Comparison of ENCODE assay signal across 21 cellular contexts in genomic region chr15:67095834-67096366, GRCh38. TPM values are rescaled to one million over a fixed set of nuclear protein-coding genes. Genes with fewer than 3 reads are reported as not detected.
DNase-seq lines count a peak whose midpoint lies in the region; ATAC-seq and TF ChIP-seq lines count a peak whose summit lies in the region.
"Had no signal": no experiment of that assay in that cellular context is flagged by ENCODE, and none has a peak within 500 bp of the region (broad histone marks: within the 10 kb centered on the region; RNA-seq: fewer than 3 reads in every experiment).

No MANE protein-coding gene starts in this region.

- H3K36me3 ChIP-seq in mesenchymal stem cell (ENCODE audit: control insufficient read depth in 1 of 2, insufficient read depth in 2 of 2, low read depth in 1 of 2, low read length in 2 of 2), result peaks cover 12 to 41% of the 10 kb centered on the region in 2 experiments
- H3K36me3 ChIP-seq: ovary had no signal

- H3K4me1 Mint-ChIP-seq in activated CD4-positive, alpha-beta T cell treated with anti-CD3 and anti-CD28 coated beads for 36 hours, result peaks cover 84% of the 10 kb centered on the region
- H3K4me1 Mint-ChIP-seq in HFFc6 (ENCODE audit: low read depth), result peaks cover 71% of the 10 kb centered on the region
- H3K4me1 Mint-ChIP-seq in activated T-helper 1 cell treated with anti-CD3 and anti-CD28 coated beads, Interleukin-12 subunit alpha, Interleukin-12 subunit beta, Interleukin-2, Interleukin-4 antibody, amounts not matched to agents 30 ng/mL and 10 ng/mL and 1 ng/mL, durations not matched to agents 14 hours and 24 hours and 36 hours (ENCODE audit: low read depth), result peaks cover 88% of the 10 kb centered on the region

- H2BK120ac ChIP-seq in mesenchymal stem cell (ENCODE audit: low read depth, low read length), result no peak overlapping the region

- H2BK5ac ChIP-seq in mesenchymal stem cell (ENCODE audit: low read depth, low read length, poor library complexity, severe bottlenecking), result no peak overlapping the region

- H3K27me3 Mint-ChIP-seq in activated CD4-positive, alpha-beta T cell treated with anti-CD3 and anti-CD28 coated beads for 36 hours, result no peaks in the 10 kb centered on the region
- H3K27me3 Mint-ChIP-seq in HFFc6 (ENCODE audit: insufficient read depth), result peaks cover 12% of the 10 kb centered on the region
- no peaks in the 10 kb centered on the region for H3K27me3 Mint-ChIP-seq in activated T-helper 1 cell treated with anti-CD3 and anti-CD28 coated beads, Interleukin-12 subunit alpha, Interleukin-12 subunit beta, Interleukin-2, Interleukin-4 antibody, amounts not matched to agents 30 ng/mL and 10 ng/mL and 1 ng/mL, durations not matched to agents 14 hours and 24 hours and 36 hours (ENCODE audit: insufficient read depth)

- no peak overlapping the region for H3K14ac ChIP-seq in mesenchymal stem cell (ENCODE audit: low read length in 2 of 2)

- no peak overlapping the region for H3K23ac ChIP-seq in mesenchymal stem cell (ENCODE audit: low read length in 2 of 2)

- H3K9me3 ChIP-seq in mesenchymal stem cell (ENCODE audit: control insufficient read depth, low read length), result no peaks in the 10 kb centered on the region
- H3K9me3 ChIP-seq: ovary had no signal

- CTCF ChIA-PET in activated CD4-positive, alpha-beta T cell treated with anti-CD3 and anti-CD28 coated beads for 36 hours (lab: Charles Lee), result interaction anchor here (0.6 to 1.0 kb wide), 2 partner anchors 40 to 275 kb away, joined by 3 to 5 read pairs; no protein-coding TSS in a partner anchor

- peak; percentile 61 for DNase-seq in activated CD4-positive, alpha-beta T cell treated with anti-CD3 and anti-CD28 coated beads for 36 hours
- DNase-seq in activated CD4-positive, alpha-beta T cell treated with anti-CD3 and anti-CD28 coated beads for 4 hours, result no peak
- no peak for DNase-seq in HFFc6
- no peak for DNase-seq in activated T-helper 1 cell treated with anti-CD3 and anti-CD28 coated beads, Interleukin-12 subunit alpha, Interleukin-12 subunit beta, Interleukin-2, Interleukin-4 antibody, amounts not matched to agents 30 ng/mL and 10 ng/mL and 1 ng/mL, durations not matched to agents 14 hours and 24 hours and 36 hours (ENCODE audit: low spot score)
- no peak for DNase-seq in mesenchymal stem cell
- no peak for DNase-seq in cerebellar nuclear complex (lab: John Stamatoyannopoulos, UW)
- no peak for DNase-seq in ACHN
- DNase-seq: activated CD8-positive, alpha-beta memory T cell treated with anti-CD3 and anti-CD28 coated beads, Interleukin-2, amount 50 U/mL, for 4 hours; EL; endodermal cell; hypothalamus; KG1; kidney glomerular epithelial cell; midbrain; NCI-H1092 treated with DMSO at 0.1 percent for 48 hours; NCI-H2107; ovary; trophoblast cell had no signal

- peaks cover 20% of the 10 kb centered on the region for H3K4me1 ChIP-seq in mesenchymal stem cell (ENCODE audit: control insufficient read depth, insufficient read depth, low read depth, low read length)

- H3K79me1 ChIP-seq in mesenchymal stem cell (replicated peaks; ENCODE audit: low read length, poor library complexity, severe bottlenecking), result peaks cover 31% of the 10 kb centered on the region

- intact Hi-C loops in activated CD4-positive, alpha-beta T cell treated with anti-CD3 and anti-CD28 coated beads for 36 hours (cut with DNase I, micrococcal nuclease), result loop anchor here in 1 of 2 experiments (5.0 kb wide), 2 partner anchors 446 to 666 kb away; partner anchors contain the start of gene MAP2K5
- intact Hi-C loops in activated T-helper 1 cell treated with anti-CD3 and anti-CD28 coated beads, Interleukin-12 subunit alpha, Interleukin-12 subunit beta, Interleukin-2, Interleukin-4 antibody, amounts not matched to agents 30 ng/mL and 10 ng/mL and 1 ng/mL, durations not matched to agents 14 hours and 24 hours and 36 hours (cut with micrococcal nuclease), result no loop called here

- no peak overlapping the region for H3K4me3 ChIP-seq in mesenchymal stem cell (ENCODE audit: insufficient read depth in 1 of 2, low read depth in 1 of 2, low read length in 2 of 2)
- H3K4me3 ChIP-seq: ovary had no signal

- in situ Hi-C loops in ACHN (cut with HindIII; ENCODE audit: low pct_ligation_motif_present, low pct_unique_long_range_greater_than_20kb, low sequenced_read_pairs), result no loop called here

- H3K4me2 ChIP-seq in mesenchymal stem cell (ENCODE audit: low read length, poor library complexity, severe bottlenecking), result no peak overlapping the region

- H4K8ac ChIP-seq in mesenchymal stem cell (ENCODE audit: low read length), result peak overlapping the region; percentile 13

- H3K36me3 Mint-ChIP-seq in activated CD4-positive, alpha-beta T cell treated with anti-CD3 and anti-CD28 coated beads for 36 hours (ENCODE audit: low read depth), result peaks cover 30% of the 10 kb centered on the region
- H3K36me3 Mint-ChIP-seq in HFFc6 (ENCODE audit: low read depth), result peaks cover 70% of the 10 kb centered on the region
- peaks cover 67% of the 10 kb centered on the region for H3K36me3 Mint-ChIP-seq in activated T-helper 1 cell treated with anti-CD3 and anti-CD28 coated beads, Interleukin-12 subunit alpha, Interleukin-12 subunit beta, Interleukin-2, Interleukin-4 antibody, amounts not matched to agents 30 ng/mL and 10 ng/mL and 1 ng/mL, durations not matched to agents 14 hours and 24 hours and 36 hours (ENCODE audit: low read depth)

- no peak overlapping the region for H2AK5ac ChIP-seq in mesenchymal stem cell (ENCODE audit: low read length, severe bottlenecking)

- H3K9ac ChIP-seq in mesenchymal stem cell (ENCODE audit: low read length), result no peak overlapping the region

- no peak overlapping the region for H3K4ac ChIP-seq in mesenchymal stem cell (ENCODE audit: low read depth in 1 of 2, low read length in 2 of 2)

- H3K27ac Mint-ChIP-seq in activated CD4-positive, alpha-beta T cell treated with anti-CD3 and anti-CD28 coated beads for 36 hours, result peak overlapping the region; percentile 72
- H3K27ac Mint-ChIP-seq in HFFc6, result peak overlapping the region; percentile 46
- H3K27ac Mint-ChIP-seq in activated T-helper 1 cell treated with anti-CD3 and anti-CD28 coated beads, Interleukin-12 subunit alpha, Interleukin-12 subunit beta, Interleukin-2, Interleukin-4 antibody, amounts not matched to agents 30 ng/mL and 10 ng/mL and 1 ng/mL, durations not matched to agents 14 hours and 24 hours and 36 hours, result peak overlapping the region; percentile 92
- H3K27ac Mint-ChIP-seq: endodermal cell had no signal

- peak overlapping the region in 1 of 2 experiments; percentile 54 for H3K18ac ChIP-seq in mesenchymal stem cell (ENCODE audit: low read depth in 1 of 2, low read length in 2 of 2)

- no peak for TF ChIP-seq CTCF in HFFc6 (IDR thresholded peaks at IDR 0.05)

- H2BK12ac ChIP-seq in mesenchymal stem cell (ENCODE audit: low read length in 2 of 2), result peak overlapping the region in 1 of 2 experiments; percentile 37

- H4K91ac ChIP-seq in mesenchymal stem cell (ENCODE audit: low read length), result no peak overlapping the region

- H3K4me3 Mint-ChIP-seq in activated CD4-positive, alpha-beta T cell treated with anti-CD3 and anti-CD28 coated beads for 36 hours, result no peak overlapping the region
- no peak overlapping the region for H3K4me3 Mint-ChIP-seq in HFFc6
- H3K4me3 Mint-ChIP-seq in activated T-helper 1 cell treated with anti-CD3 and anti-CD28 coated beads, Interleukin-12 subunit alpha, Interleukin-12 subunit beta, Interleukin-2, Interleukin-4 antibody, amounts not matched to agents 30 ng/mL and 10 ng/mL and 1 ng/mL, durations not matched to agents 14 hours and 24 hours and 36 hours, result peak overlapping the region; percentile 41
- H3K4me3 Mint-ChIP-seq: endodermal cell had no signal

- 100% methylated on average over 2 of the region's 8 CpGs for WGBS in mesenchymal stem cell

- H3K9me3 Mint-ChIP-seq in activated CD4-positive, alpha-beta T cell treated with anti-CD3 and anti-CD28 coated beads for 36 hours (ENCODE audit: low read depth), result no peaks in the 10 kb centered on the region
- H3K9me3 Mint-ChIP-seq in HFFc6, result no peaks in the 10 kb centered on the region
- no peaks in the 10 kb centered on the region for H3K9me3 Mint-ChIP-seq in activated T-helper 1 cell treated with anti-CD3 and anti-CD28 coated beads, Interleukin-12 subunit alpha, Interleukin-12 subunit beta, Interleukin-2, Interleukin-4 antibody, amounts not matched to agents 30 ng/mL and 10 ng/mL and 1 ng/mL, durations not matched to agents 14 hours and 24 hours and 36 hours
- H3K9me3 Mint-ChIP-seq: endodermal cell had no signal

- H2AFZ ChIP-seq in mesenchymal stem cell (ENCODE audit: low read depth, low read length), result no peak overlapping the region

- ATAC-seq in activated CD4-positive, alpha-beta T cell treated with anti-CD3 and anti-CD28 coated beads for 36 hours, result peak; percentile 41
- ATAC-seq in HG03175 (IDR thresholded peaks at IDR 0.05; ENCODE audit: unreplicated experiment), result no peak

- H3K27me3 ChIP-seq in mesenchymal stem cell (ENCODE audit: control insufficient read depth in 1 of 2, insufficient read depth in 1 of 2, low read length in 2 of 2), result no peaks in the 10 kb centered on the region
- H3K27me3 ChIP-seq: ovary had no signal

- H3K27ac ChIP-seq in mesenchymal stem cell (ENCODE audit: low read length, poor library complexity, severe bottlenecking), result no peak overlapping the region
- H3K27ac ChIP-seq: 22Rv1, HL-60, ovary had no signal

- H2BK15ac ChIP-seq in mesenchymal stem cell (ENCODE audit: low read depth, poor library complexity, severe bottlenecking), result no peak overlapping the region

- POLR2A ChIA-PET in activated CD4-positive, alpha-beta T cell treated with anti-CD3 and anti-CD28 coated beads for 36 hours (lab: Charles Lee), result no interaction called here

RNA-seq across cellular contexts. Expression of gene SMAD3, which starts 30.5 kb away (rescaled TPM):
- 10 to 100 TPM; 33.7 to 40.8 TPM for total RNA-seq in activated CD4-positive, alpha-beta T cell treated with anti-CD3 and anti-CD28 coated beads for 36 hours
- total RNA-seq in HFFc6 (2021; fragmentation: NEBNext Ultra II Directional; extraction: Animal tissue kit (Norgen Biotek cat#: 25700)), result 100 to 1,000 TPM in 4 of 6 experiments, 10 to 100 TPM in 2; 54.3 to 132 (median 118) TPM
- total RNA-seq in activated T-helper 1 cell treated with anti-CD3 and anti-CD28 coated beads, Interleukin-12 subunit alpha, Interleukin-12 subunit beta, Interleukin-2, Interleukin-4 antibody, amounts not matched to agents 30 ng/mL and 10 ng/mL and 1 ng/mL, durations not matched to agents 14 hours and 24 hours and 36 hours, result 80.2 and 80.4 TPM in 2 replicates
- polyA plus RNA-seq in mesenchymal stem cell (2013, experiment 1 of 2), result 126 TPM
- 125 TPM for polyA plus RNA-seq in mesenchymal stem cell (2013, experiment 2 of 2)
